In genomic region chr2:188983427-188984101, GRCh38 we compare ENCODE assay signal across 10 cellular contexts. TPM values are rescaled to one million over a fixed set of nuclear protein-coding genes. Genes with fewer than 3 reads are reported as not detected.
DNase-seq lines count a peak whose midpoint lies in the region; ATAC-seq, FAIRE-seq and TF ChIP-seq lines count a peak whose summit lies in the region.
"Had no signal": no experiment of that assay in that cellular context is flagged by ENCODE, and none has a peak within 500 bp of the region (broad histone marks: within the 10 kb centered on the region; RNA-seq: fewer than 3 reads in every experiment).

No MANE protein-coding gene starts in this region.

- peak overlapping the region; percentile 25; the same call in 1 of the 2 replicates for H3K27ac ChIP-seq in IMR-90 (ENCODE audit: insufficient read depth, low read length)
- H3K27ac ChIP-seq in spleen = peak overlapping the region in 3 of 8 donors; percentile 9 to 66 (median 14)

- no peak for TF ChIP-seq POLR2A in IMR-90 (IDR thresholded peaks at IDR 0.05; ENCODE audit: low read depth, low read length)
- no peak for TF ChIP-seq POLR2A in spleen (IDR thresholded peaks at IDR 0.05)

- intact Hi-C loops in IMR-90 (cut with micrococcal nuclease) (loop anchor here (1.0 to 5.0 kb wide), 2 partner anchors 336 to 459 kb away; no protein-coding TSS in a partner anchor), spleen (cut with DNase I; ENCODE audit: low total_unique reads) (no loop called here)

- dilution Hi-C loops in IMR-90 (cut with HindIII; ENCODE audit: low sequenced_read_pairs, unreplicated experiment) = no loop called here

- WGBS in IMR-90 (ENCODE audit: extremely low coverage in 2 of 2, insufficient read length in 1 of 2), 2 experiments = no CpG with 5 or more reads among the region's 4 CpGs
- 58 to 89% (median 79%) methylated on average over 4 of the region's 4 CpGs for WGBS in spleen, 5 donors

- H3K18ac ChIP-seq in IMR-90 (ENCODE audit: low read depth, low read length) = peak overlapping the region; percentile 87

- peak overlapping the region; percentile 33; the same call in 1 of the 2 replicates for H3K9ac ChIP-seq in IMR-90 (ENCODE audit: low read depth, low read length)

- H2BK20ac ChIP-seq in IMR-90 (ENCODE audit: low read depth, low read length) = peak overlapping the region; percentile 93

- peak overlapping the region; percentile 91 for H3K14ac ChIP-seq in IMR-90 (replicated peaks; ENCODE audit: low read depth, low read length)

- H2AK5ac ChIP-seq in IMR-90 (ENCODE audit: low read depth, low read length) = no peak overlapping the region

- H3K4me2 ChIP-seq in IMR-90 (ENCODE audit: low read depth, low read length) = peak overlapping the region; percentile 70

- no peak overlapping the region for H2AK9ac ChIP-seq in IMR-90 (replicated peaks; ENCODE audit: low read depth, low read length, poor library complexity)

- POLR2A ChIA-PET in IMR-90 (lab: Charles Lee; ENCODE audit: unreplicated experiment) = no interaction called here

- CTCF ChIA-PET in IMR-90 (lab: Yijun Ruan, JAX) = interaction anchor here (0.6 to 1.4 kb wide), 6 partner anchors 13 to 676 kb away, joined by 3 to 5 read pairs (median 3); no protein-coding TSS in a partner anchor

- H3K27ac Mint-ChIP-seq in mesothelial cell of epicardium = peak overlapping the region; percentile 93

- no peak overlapping the region for H2BK15ac ChIP-seq in IMR-90 (ENCODE audit: low read depth, low read length)

- H3K4me3 ChIP-seq in AG09309 (ENCODE audit: control insufficient read depth, low read depth, low read length) (no peak overlapping the region), IMR-90 (ENCODE audit: insufficient read depth, low read depth, low read length) (no peak overlapping the region), bronchial epithelial cell (ENCODE audit: low read depth, low read length) (no peak overlapping the region), spleen (no peak overlapping the region)

- H3K4me1 ChIP-seq in IMR-90 (ENCODE audit: control insufficient read depth, insufficient read depth, low read length) = peaks cover 4% of the 10 kb centered on the region
- H3K4me1 ChIP-seq in spleen = no peaks in the 10 kb centered on the region

- H2BK120ac ChIP-seq in IMR-90 (ENCODE audit: low read depth, low read length) = peak overlapping the region; percentile 81

- peaks cover 64% of the 10 kb centered on the region for H3K4me1 Mint-ChIP-seq in mesothelial cell of epicardium

- peak overlapping the region; percentile 63 for H4K91ac ChIP-seq in IMR-90 (ENCODE audit: insufficient read depth, low read depth, low read length)

- H3K9me3 ChIP-seq in IMR-90 (ENCODE audit: control insufficient read depth, insufficient read depth, low read length) (no peaks in the 10 kb centered on the region), spleen (no peaks in the 10 kb centered on the region)

- H3K4me3 Mint-ChIP-seq in mesothelial cell of epicardium = peak overlapping the region; percentile 60

- no peaks in the 10 kb centered on the region for H3K27me3 Mint-ChIP-seq in mesothelial cell of epicardium (ENCODE audit: low read depth)

- H3K27me3 ChIP-seq in IMR-90 (ENCODE audit: control insufficient read depth, insufficient read depth, low read length) (no peaks in the 10 kb centered on the region), bronchial epithelial cell (ENCODE audit: control insufficient read depth, insufficient read depth, low read length) (no peaks in the 10 kb centered on the region), spleen (replicated peaks in 1 of 7) (no peaks in the 10 kb centered on the region)

- TF ChIP-seq RAD21 in IMR-90 (IDR thresholded peaks at IDR 0.05; ENCODE audit: low read length) = no peak

- H3K9me3 Mint-ChIP-seq in mesothelial cell of epicardium = no peaks in the 10 kb centered on the region

- peaks cover 23% of the 10 kb centered on the region for H3K36me3 Mint-ChIP-seq in mesothelial cell of epicardium

- no peak for DNase-seq in AG09309 (ENCODE audit: low read depth)
- DNase-seq in IMR-90 = peak; percentile 78
- DNase-seq in bronchial epithelial cell (ENCODE audit: low read depth) = peak; percentile 33
- DNase-seq in mesothelial cell of epicardium (ENCODE audit: low spot score in 2 of 2, unreplicated experiment in 2 of 2) = no peak
- no peak for DNase-seq in NCI-H2107 treated with DMSO at 0.1 percent for 48 hours (lab: John Stamatoyannopoulos, UW; ENCODE audit: unreplicated experiment)
- no peak for DNase-seq in stimulated activated CD4-positive, alpha-beta T cell treated with anti-CD3 and anti-CD28 coated beads, Interleukin-2, amount 100 ng/mL, for 24 hours
- no peak for DNase-seq in spleen
- DNase-seq: DMS153, NCI-H345 had no signal

- H2BK5ac ChIP-seq in IMR-90 (ENCODE audit: low read depth, low read length, poor library complexity, severe bottlenecking) = peak overlapping the region; percentile 96

- H3K36me3 ChIP-seq in IMR-90 (ENCODE audit: control insufficient read depth, insufficient read depth, low read length) = peaks cover 38% of the 10 kb centered on the region
- H3K36me3 ChIP-seq in bronchial epithelial cell (ENCODE audit: control insufficient read depth, insufficient read depth, low read length) = no peaks in the 10 kb centered on the region
- H3K36me3 ChIP-seq in spleen = no peaks in the 10 kb centered on the region

- H4K20me1 ChIP-seq in IMR-90 (ENCODE audit: insufficient read depth, low read length) = no peaks in the 10 kb centered on the region

- H4K8ac ChIP-seq in IMR-90 (ENCODE audit: low read depth in 2 of 2, low read length in 2 of 2) = peak overlapping the region in 1 of 2 experiments; percentile 0; a peak in 1 of 4 replicates

- no peak for ATAC-seq in IMR-90 (ENCODE audit: low read depth)
- ATAC-seq in HG03457 (IDR thresholded peaks at IDR 0.05; ENCODE audit: unreplicated experiment) = no peak

- in situ Hi-C loops in IMR-90 (cut with MboI; ENCODE audit: low sequenced_read_pairs) = loop anchor here (5.0 kb wide), 1 partner anchor 456 kb away; no protein-coding TSS in a partner anchor

- H3K56ac ChIP-seq in IMR-90 (ENCODE audit: extremely low read depth, insufficient read depth, low read length) = peak overlapping the region; percentile 71

- FAIRE-seq in bronchial epithelial cell (lab: Jason Lieb, UNC) = no peak

- BruUV-seq in IMR-90 (replicated peaks; lab: Mats Ljungman, UMichigan) = no TSS peak

- H2AFZ ChIP-seq in IMR-90 (replicated peaks; ENCODE audit: low read length, poor library complexity) = no peak overlapping the region

- peak overlapping the region; percentile 86 for H3K23ac ChIP-seq in IMR-90 (ENCODE audit: low read depth, low read length)

- H3K79me1 ChIP-seq in IMR-90 (ENCODE audit: low read depth in 1 of 2, low read length in 2 of 2) = peaks cover 8 to 24% of the 10 kb centered on the region in 2 experiments; a peak in 3 of 4 replicates

- no peaks in the 10 kb centered on the region for H3K9me1 ChIP-seq in IMR-90 (ENCODE audit: insufficient read depth, low read length)

- peak; percentile 53 for TF ChIP-seq CTCF in AG09309 (IDR thresholded peaks at IDR 0.05; ENCODE audit: control insufficient read depth, insufficient read depth, low read depth, low read length, missing control alignments)
- TF ChIP-seq CTCF in IMR-90 (conservative IDR thresholded peaks at IDR 0.05; ENCODE audit: low read depth, low read length) = peak; percentile 34
- TF ChIP-seq CTCF in bronchial epithelial cell (IDR thresholded peaks at IDR 0.05; ENCODE audit: insufficient read depth, low read length, severe bottlenecking) = peak; percentile 46
- peak; percentile 57 for TF ChIP-seq CTCF in mesothelial cell of epicardium (IDR thresholded peaks at IDR 0.05; ENCODE audit: unreplicated experiment)
- peak in 1 of 11 experiments; percentile 17 for TF ChIP-seq CTCF in spleen (IDR thresholded peaks at IDR 0.05 in 8 of 11, conservative IDR thresholded peaks at IDR 0.05 in 3 of 11)

- peak overlapping the region; percentile 53; the same call in 1 of the 2 replicates for H4K5ac ChIP-seq in IMR-90 (ENCODE audit: low read depth, low read length)

- peak overlapping the region; percentile 75; the same call in 1 of the 2 replicates for H3K4ac ChIP-seq in IMR-90 (ENCODE audit: low read depth, low read length)

TF ChIP-seq in IMR-90, 13 proteins besides CTCF, POLR2A, EP300 and RAD21:
- 0 out of 2 replicates have a peak, but pooled peaks have one; percentile 4 for TF ChIP-seq CEBPB (IDR thresholded peaks at IDR 0.05; ENCODE audit: low read depth, low read length)
- TF ChIP-seq SMC3 (IDR thresholded peaks at IDR 0.05; ENCODE audit: low read depth, low read length) = 0 out of 2 replicates have a peak, but pooled peaks have one; percentile 5
- TF ChIP-seq FOS (IDR thresholded peaks at IDR 0.05; ENCODE audit: low read depth, low read length) = no peak

RNA-seq across cellular contexts. Expression of gene COL3A1, which starts 9.4 kb away (rescaled TPM):
- total RNA-seq in IMR-90 (2012; rRNA removed) (408 and 411 TPM in 2 replicates), bronchial epithelial cell (1.4 and 43.4 TPM in 2 replicates), mesothelial cell of epicardium (7,569 to 7,691 TPM (median 7,584 TPM) in 3 replicates), spleen (100 to 1,000 TPM in 6 of 7 donors, 10 to 100 TPM in 1; 67.6 to 397 (median 184) TPM)
- polyA plus RNA-seq in IMR-90 (2012; rRNA removed) (326 and 402 TPM in 2 replicates), spleen (10 to 100 TPM; 24.9 to 59.3 (median 43.4) TPM)
- polyA plus RNA-seq in IMR-90 (2012; cell fraction: cytosol; rRNA removed) = 382 and 438 TPM in 2 replicates
- 291 and 482 TPM in 2 replicates for polyA plus RNA-seq in IMR-90 (2012; cell fraction: nucleus; rRNA removed; ENCODE audit: low replicate concordance)

Comparison
In these comparisons a context has a peak if more than half of its experiments do, and no peak if none do; other contexts are left out.
1. DNase-seq: peak in IMR-90 (single experiment) and bronchial epithelial cell (single experiment); none in AG09309 (single experiment), mesothelial cell of epicardium (0 of 2), NCI-H2107 treated with DMSO at 0.1 percent for 48 hours (single experiment), stimulated activated CD4-positive, alpha-beta T cell treated with anti-CD3 and anti-CD28 coated beads, Interleukin-2, amount 100 ng/mL, for 24 hours (0 of 2) and spleen (single experiment).
2. RNA of gene COL3A1, which starts 9.4 kb away (total RNA-seq): 7,569 to 7,691 TPM in mesothelial cell of epicardium; 408 to 411 TPM in IMR-90, 67.6 to 397 TPM in spleen and 1.4 to 43.4 TPM in bronchial epithelial cell; every median in the first group is over 10 times any median in the second.